Comparison of ENCODE assay signal across 12 cellular contexts in genomic region chr3:155549087-155549486, GRCh38.
DNase-seq lines count a peak whose midpoint lies in the region; ATAC-seq and TF ChIP-seq lines count a peak whose summit lies in the region.
"Had no signal": no experiment of that assay in that cellular context is flagged by ENCODE, and none has a peak within 500 bp of the region (broad histone marks: within the 10 kb centered on the region; RNA-seq: fewer than 3 reads in every experiment).

No MANE protein-coding gene starts in this region.

- no peak overlapping the region for H3K27ac ChIP-seq in substantia nigra (ENCODE audit: low read depth, low read length, poor library complexity, severe bottlenecking)

- no peaks in the 10 kb centered on the region for H3K9me3 Mint-ChIP-seq in osteocyte (ENCODE audit: unreplicated experiment)
- H3K9me3 Mint-ChIP-seq: stimulated activated naive CD8-positive, alpha-beta T cell treated with anti-CD3 and anti-CD28 coated beads, Interleukin-15, Interleukin-2, amounts not matched to agents 100 ng/mL and 50 ng/mL, for 24 hours had no signal

- TF ChIP-seq CTCF in osteocyte (IDR thresholded peaks at IDR 0.05): no peak

- H3K36me3 Mint-ChIP-seq in osteocyte (ENCODE audit: unreplicated experiment): no peaks in the 10 kb centered on the region
- H3K36me3 Mint-ChIP-seq: activated CD8-positive, alpha-beta memory T cell treated with anti-CD3 and anti-CD28 coated beads, Interleukin-2, amount 10 ng/mL, durations not matched to agents 7 days and 5 days had no signal

- no peaks in the 10 kb centered on the region for H3K27me3 Mint-ChIP-seq in osteocyte (ENCODE audit: unreplicated experiment)
- H3K27me3 Mint-ChIP-seq: activated CD8-positive, alpha-beta memory T cell treated with anti-CD3 and anti-CD28 coated beads, Interleukin-2, amount 10 ng/mL, durations not matched to agents 7 days and 5 days; stimulated activated naive CD8-positive, alpha-beta T cell treated with anti-CD3 and anti-CD28 coated beads, Interleukin-15, Interleukin-2, amounts not matched to agents 100 ng/mL and 50 ng/mL, for 24 hours had no signal

- peak; percentile 77 to 78 for DNase-seq in AML-193 (lab: John Stamatoyannopoulos, UW)
- DNase-seq in substantia nigra (lab: John Stamatoyannopoulos, UW): no peak
- no peak for DNase-seq in NCI-H226
- DNase-seq in osteocyte (ENCODE audit: extremely low spot score, unreplicated experiment): no peak
- DNase-seq in NCI-H2171 treated with DMSO at 0.1 percent for 48 hours (lab: John Stamatoyannopoulos, UW): no peak
- DNase-seq: activated CD8-positive, alpha-beta memory T cell treated with anti-CD3 and anti-CD28 coated beads, Interleukin-2, amount 10 ng/mL, durations not matched to agents 7 days and 5 days; central memory CD4-positive, alpha-beta T cell; foreskin melanocyte had no signal

- no peak overlapping the region for H3K27ac Mint-ChIP-seq in osteocyte (ENCODE audit: unreplicated experiment)
- H3K27ac Mint-ChIP-seq: activated CD8-positive, alpha-beta memory T cell treated with anti-CD3 and anti-CD28 coated beads, Interleukin-2, amount 10 ng/mL, durations not matched to agents 7 days and 5 days; stimulated activated naive CD8-positive, alpha-beta T cell treated with anti-CD3 and anti-CD28 coated beads, Interleukin-15, Interleukin-2, amounts not matched to agents 100 ng/mL and 50 ng/mL, for 24 hours had no signal

- H3K4me1 Mint-ChIP-seq in osteocyte (ENCODE audit: unreplicated experiment): no peaks in the 10 kb centered on the region

- ATAC-seq in GM19025 (IDR thresholded peaks at IDR 0.05; ENCODE audit: low read depth, unreplicated experiment) (peak; percentile 52), HG02798 (IDR thresholded peaks at IDR 0.05; ENCODE audit: poor library complexity, unreplicated experiment) (peak; percentile 75), HG03571 (IDR thresholded peaks at IDR 0.05; ENCODE audit: unreplicated experiment) (peak; percentile 93)
- ATAC-seq: activated CD8-positive, alpha-beta memory T cell treated with anti-CD3 and anti-CD28 coated beads, Interleukin-2, amount 10 ng/mL, durations not matched to agents 7 days and 5 days had no signal

- H3K4me3 Mint-ChIP-seq in osteocyte (ENCODE audit: unreplicated experiment): no peak overlapping the region
- H3K4me3 Mint-ChIP-seq: activated CD8-positive, alpha-beta memory T cell treated with anti-CD3 and anti-CD28 coated beads, Interleukin-2, amount 10 ng/mL, durations not matched to agents 7 days and 5 days; stimulated activated naive CD8-positive, alpha-beta T cell treated with anti-CD3 and anti-CD28 coated beads, Interleukin-15, Interleukin-2, amounts not matched to agents 100 ng/mL and 50 ng/mL, for 24 hours had no signal

Comparison
In these comparisons a context has a peak if more than half of its experiments do, and no peak if none do; other contexts are left out.
1. DNase-seq: peak in AML-193 (2 of 2); none in substantia nigra (0 of 49), NCI-H226 (single experiment), osteocyte (single experiment) and NCI-H2171 treated with DMSO at 0.1 percent for 48 hours (single experiment).
2. Peak in every context shown above with its lines, with median percentiles within 50 percentile points of each other: ATAC-seq.